ENCODE assay signal across 1 cellular context in the genomic region with DNA sequence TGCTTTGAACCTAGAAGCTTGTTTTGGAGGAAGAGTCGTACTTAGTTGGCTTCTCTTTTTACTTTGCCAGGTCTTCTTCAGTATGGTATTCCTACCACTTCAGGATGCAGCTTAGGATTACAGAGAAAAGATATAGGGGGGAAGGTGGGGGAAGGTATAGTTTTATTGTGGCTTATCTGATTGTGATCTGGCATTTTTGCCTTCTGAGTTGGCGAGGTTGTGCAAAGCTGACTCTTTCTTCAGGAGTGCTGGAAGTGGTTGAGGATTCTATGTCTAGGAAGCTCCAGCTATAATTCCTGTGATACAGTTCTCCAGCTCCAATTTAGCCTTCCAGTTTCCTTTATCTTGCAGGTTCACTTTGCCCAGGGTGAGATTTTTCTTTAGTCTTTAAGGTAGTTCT.
TF ChIP-seq lines count a peak whose summit lies in the region.

No MANE protein-coding gene starts in this region.

TF ChIP-seq in HEK293, 187 proteins besides CTCF, POLR2A, EP300 and RAD21 (continued from another document):
- TF ChIP-seq, protein P1, sequence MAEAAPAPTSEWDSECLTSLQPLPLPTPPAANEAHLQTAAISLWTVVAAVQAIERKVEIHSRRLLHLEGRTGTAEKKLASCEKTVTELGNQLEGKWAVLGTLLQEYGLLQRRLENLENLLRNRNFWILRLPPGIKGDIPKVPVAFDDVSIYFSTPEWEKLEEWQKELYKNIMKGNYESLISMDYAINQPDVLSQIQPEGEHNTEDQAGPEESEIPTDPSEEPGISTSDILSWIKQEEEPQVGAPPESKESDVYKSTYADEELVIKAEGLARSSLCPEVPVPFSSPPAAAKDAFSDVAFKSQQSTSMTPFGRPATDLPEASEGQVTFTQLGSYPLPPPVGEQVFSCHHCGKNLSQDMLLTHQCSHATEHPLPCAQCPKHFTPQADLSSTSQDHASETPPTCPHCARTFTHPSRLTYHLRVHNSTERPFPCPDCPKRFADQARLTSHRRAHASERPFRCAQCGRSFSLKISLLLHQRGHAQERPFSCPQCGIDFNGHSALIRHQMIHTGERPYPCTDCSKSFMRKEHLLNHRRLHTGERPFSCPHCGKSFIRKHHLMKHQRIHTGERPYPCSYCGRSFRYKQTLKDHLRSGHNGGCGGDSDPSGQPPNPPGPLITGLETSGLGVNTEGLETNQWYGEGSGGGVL (tag by site-specific recombination; IDR thresholded peaks at IDR 0.05) = peak; percentile 55
- TF ChIP-seq, protein P2, sequence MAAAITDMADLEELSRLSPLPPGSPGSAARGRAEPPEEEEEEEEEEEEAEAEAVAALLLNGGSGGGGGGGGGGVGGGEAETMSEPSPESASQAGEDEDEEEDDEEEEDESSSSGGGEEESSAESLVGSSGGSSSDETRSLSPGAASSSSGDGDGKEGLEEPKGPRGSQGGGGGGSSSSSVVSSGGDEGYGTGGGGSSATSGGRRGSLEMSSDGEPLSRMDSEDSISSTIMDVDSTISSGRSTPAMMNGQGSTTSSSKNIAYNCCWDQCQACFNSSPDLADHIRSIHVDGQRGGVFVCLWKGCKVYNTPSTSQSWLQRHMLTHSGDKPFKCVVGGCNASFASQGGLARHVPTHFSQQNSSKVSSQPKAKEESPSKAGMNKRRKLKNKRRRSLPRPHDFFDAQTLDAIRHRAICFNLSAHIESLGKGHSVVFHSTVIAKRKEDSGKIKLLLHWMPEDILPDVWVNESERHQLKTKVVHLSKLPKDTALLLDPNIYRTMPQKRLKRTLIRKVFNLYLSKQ (tag by site-specific recombination; IDR thresholded peaks at IDR 0.05; ENCODE audit: borderline replicate concordance) = no peak
- TF ChIP-seq HOXA7 (CRISPR knock-in tag; IDR thresholded peaks at IDR 0.05; ENCODE audit: borderline replicate concordance) (no peak), ZNF623 (tag by site-specific recombination; IDR thresholded peaks at IDR 0.05) (no peak), ZNF600 (tag by site-specific recombination; IDR thresholded peaks at IDR 0.05) (0 out of 2 replicates have a peak, but pooled peaks have one; percentile 31), ZNF707 (tag by site-specific recombination; IDR thresholded peaks at IDR 0.05) (no peak), ZNF23 (tag by site-specific recombination; IDR thresholded peaks at IDR 0.05; ENCODE audit: borderline replicate concordance) (no peak), ZNF843 (tag by site-specific recombination; IDR thresholded peaks at IDR 0.05) (no peak), ZNF324 (tag by site-specific recombination; IDR thresholded peaks at IDR 0.05) (no peak), ZNF311 (tag by site-specific recombination; IDR thresholded peaks at IDR 0.05; ENCODE audit: borderline replicate concordance) (no peak), ZSCAN16 (tag by site-specific recombination; IDR thresholded peaks at IDR 0.05) (no peak)
- TF ChIP-seq, protein P3, sequence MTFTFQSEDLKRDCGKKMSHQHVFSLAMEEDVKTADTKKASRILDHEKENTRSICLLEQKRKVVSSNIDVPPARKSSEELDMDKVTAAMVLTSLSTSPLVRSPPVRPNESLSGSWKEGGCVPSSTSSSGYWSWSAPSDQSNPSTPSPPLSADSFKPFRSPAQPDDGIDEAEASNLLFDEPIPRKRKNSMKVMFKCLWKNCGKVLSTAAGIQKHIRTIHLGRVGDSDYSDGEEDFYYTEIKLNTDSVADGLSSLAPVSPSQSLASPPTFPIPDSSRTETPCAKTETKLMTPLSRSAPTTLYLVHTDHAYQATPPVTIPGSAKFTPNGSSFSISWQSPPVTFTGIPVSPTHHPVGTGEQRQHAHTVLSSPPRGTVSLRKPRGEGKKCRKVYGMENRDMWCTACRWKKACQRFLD (tag by site-specific recombination; IDR thresholded peaks at IDR 0.05) = no peak
- TF ChIP-seq, protein P4, sequence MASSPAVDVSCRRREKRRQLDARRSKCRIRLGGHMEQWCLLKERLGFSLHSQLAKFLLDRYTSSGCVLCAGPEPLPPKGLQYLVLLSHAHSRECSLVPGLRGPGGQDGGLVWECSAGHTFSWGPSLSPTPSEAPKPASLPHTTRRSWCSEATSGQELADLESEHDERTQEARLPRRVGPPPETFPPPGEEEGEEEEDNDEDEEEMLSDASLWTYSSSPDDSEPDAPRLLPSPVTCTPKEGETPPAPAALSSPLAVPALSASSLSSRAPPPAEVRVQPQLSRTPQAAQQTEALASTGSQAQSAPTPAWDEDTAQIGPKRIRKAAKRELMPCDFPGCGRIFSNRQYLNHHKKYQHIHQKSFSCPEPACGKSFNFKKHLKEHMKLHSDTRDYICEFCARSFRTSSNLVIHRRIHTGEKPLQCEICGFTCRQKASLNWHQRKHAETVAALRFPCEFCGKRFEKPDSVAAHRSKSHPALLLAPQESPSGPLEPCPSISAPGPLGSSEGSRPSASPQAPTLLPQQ (tag by site-specific recombination; IDR thresholded peaks at IDR 0.05) = no peak
- TF ChIP-seq, protein P5, sequence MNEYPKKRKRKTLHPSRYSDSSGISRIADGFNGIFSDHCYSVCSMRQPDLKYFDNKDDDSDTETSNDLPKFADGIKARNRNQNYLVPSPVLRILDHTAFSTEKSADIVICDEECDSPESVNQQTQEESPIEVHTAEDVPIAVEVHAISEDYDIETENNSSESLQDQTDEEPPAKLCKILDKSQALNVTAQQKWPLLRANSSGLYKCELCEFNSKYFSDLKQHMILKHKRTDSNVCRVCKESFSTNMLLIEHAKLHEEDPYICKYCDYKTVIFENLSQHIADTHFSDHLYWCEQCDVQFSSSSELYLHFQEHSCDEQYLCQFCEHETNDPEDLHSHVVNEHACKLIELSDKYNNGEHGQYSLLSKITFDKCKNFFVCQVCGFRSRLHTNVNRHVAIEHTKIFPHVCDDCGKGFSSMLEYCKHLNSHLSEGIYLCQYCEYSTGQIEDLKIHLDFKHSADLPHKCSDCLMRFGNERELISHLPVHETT (tag by site-specific recombination; IDR thresholded peaks at IDR 0.05) = no peak
